11 cellular contexts compared by ENCODE assay signal in the genomic region with DNA sequence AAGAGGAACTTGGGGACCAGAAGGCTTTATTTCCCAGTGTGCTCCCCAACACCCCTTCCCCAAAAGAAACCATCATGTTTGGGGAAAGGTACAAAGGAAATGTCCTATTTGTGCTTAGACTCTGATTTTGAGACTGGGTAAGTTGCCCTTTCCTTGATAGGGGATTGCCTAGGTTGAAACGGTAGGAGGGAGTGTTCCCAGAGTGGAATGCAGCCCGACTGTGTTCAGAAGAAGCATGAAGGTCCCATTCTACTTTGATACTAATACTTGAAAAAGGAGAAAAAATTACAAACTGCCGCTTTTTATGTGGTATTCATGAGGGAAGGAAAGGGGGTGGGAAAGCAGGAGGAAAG. TPM values are rescaled to one million over a fixed set of nuclear protein-coding genes. Genes with fewer than 3 reads are reported as not detected.
A peak's percentile ranks its signal among the peaks of the same experiment; 100 is the strongest.
DNase-seq lines count a peak whose midpoint lies in the region; ATAC-seq and TF ChIP-seq lines count a peak whose summit lies in the region.
"Had no signal": no experiment of that assay in that cellular context is flagged by ENCODE, and none has a peak within 500 bp of the region (broad histone marks: within the 10 kb centered on the region; RNA-seq: fewer than 3 reads in every experiment).

No MANE protein-coding gene starts in this region.

- peak overlapping the region; percentile 88 for H3K4me3 Mint-ChIP-seq in T-helper 2 cell treated with Interferon-gamma antibody and Interleukin-4, amounts not matched to agents 5 μg/mL and 100 μg/mL, for 36 hours
- H3K4me3 Mint-ChIP-seq in activated CD8-positive, alpha-beta T cell treated with anti-CD3 and anti-CD28 coated beads, Interleukin-2, amount 10 ng/mL, durations not matched to agents 7 days and 5 days = peak overlapping the region; percentile 78

- no peak overlapping the region for H2AFZ ChIP-seq in trophoblast cell (ENCODE audit: insufficient read depth, low read length, poor library complexity)

- H2AK5ac ChIP-seq in trophoblast cell (ENCODE audit: low read length) = no peak overlapping the region

- peak; percentile 3 for ATAC-seq in HG02870 (IDR thresholded peaks at IDR 0.05; ENCODE audit: unreplicated experiment)
- ATAC-seq in activated CD8-positive, alpha-beta T cell treated with anti-CD3 and anti-CD28 coated beads, Interleukin-2, amount 10 ng/mL, durations not matched to agents 7 days and 5 days = no peak
- no peak for ATAC-seq in upper lobe of left lung (ENCODE audit: low FRiP score in 2 of 2)

- H3K36me3 ChIP-seq in trophoblast cell (ENCODE audit: control insufficient read depth in 1 of 2, insufficient read depth in 2 of 2, low read length in 2 of 2) = no peaks in the 10 kb centered on the region
- H3K36me3 ChIP-seq in upper lobe of left lung = no peaks in the 10 kb centered on the region
- H3K36me3 ChIP-seq: cardiac muscle cell, gastroesophageal sphincter, sigmoid colon had no signal

- TF ChIP-seq EP300 in upper lobe of left lung (IDR thresholded peaks at IDR 0.05) = no peak

- H3K27ac ChIP-seq in trophoblast cell (ENCODE audit: low read depth, low read length) (no peak overlapping the region), upper lobe of left lung (peak overlapping the region in 1 of 4 donors; percentile 56)
- H3K27ac ChIP-seq: cardiac muscle cell had no signal

- no peak for TF ChIP-seq CTCF in upper lobe of left lung (IDR thresholded peaks at IDR 0.05)

- no peaks in the 10 kb centered on the region for H3K79me2 ChIP-seq in trophoblast cell (ENCODE audit: control insufficient read depth, insufficient read depth, low read length, poor library complexity)

- H3K27ac Mint-ChIP-seq in T-helper 2 cell treated with Interferon-gamma antibody and Interleukin-4, amounts not matched to agents 5 μg/mL and 100 μg/mL, for 36 hours = peak overlapping the region; percentile 94
- peak overlapping the region; percentile 95 for H3K27ac Mint-ChIP-seq in activated CD8-positive, alpha-beta T cell treated with anti-CD3 and anti-CD28 coated beads, Interleukin-2, amount 10 ng/mL, durations not matched to agents 7 days and 5 days

- H3K4me1 ChIP-seq in trophoblast cell (ENCODE audit: control insufficient read depth in 1 of 2, insufficient read depth in 2 of 2, low read length in 2 of 2) = peaks cover 0 to 2% of the 10 kb centered on the region in 2 experiments
- peaks cover 0 to 15% (median 0%) of the 10 kb centered on the region in 4 donors for H3K4me1 ChIP-seq in upper lobe of left lung

- H4K12ac ChIP-seq in trophoblast cell (ENCODE audit: low read depth, low read length) = no peak overlapping the region

- DNase-seq in T-helper 2 cell treated with Interferon-gamma antibody and Interleukin-4, amounts not matched to agents 5 μg/mL and 100 μg/mL, for 36 hours (ENCODE audit: low spot score) = no peak
- DNase-seq in T-helper 2 cell (no peak), trophoblast cell (peak in 1 of 2 donors; percentile 30), NCI-H345 treated with DMSO at 0.1 percent for 48 hours (lab: John Stamatoyannopoulos, UW; ENCODE audit: unreplicated experiment) (no peak), upper lobe of left lung (no peak)
- DNase-seq in activated CD8-positive, alpha-beta T cell treated with anti-CD3 and anti-CD28 coated beads, Interleukin-2, amount 10 ng/mL, durations not matched to agents 7 days and 5 days = no peak
- DNase-seq in stimulated activated CD4-positive, alpha-beta T cell treated with anti-CD3 and anti-CD28 coated beads, Interleukin-2, amount 100 ng/mL, for 24 hours = no peak

- H3K4me2 ChIP-seq in trophoblast cell (ENCODE audit: low read length) = no peak overlapping the region

- H3K4ac ChIP-seq in trophoblast cell (ENCODE audit: low read depth, low read length) = no peak overlapping the region

- peak overlapping the region; percentile 26 for H4K8ac ChIP-seq in trophoblast cell (ENCODE audit: low read depth, low read length)

- no peak overlapping the region for H3K23ac ChIP-seq in trophoblast cell (ENCODE audit: low read length)

- POLR2A ChIA-PET in activated CD8-positive, alpha-beta T cell treated with anti-CD3 and anti-CD28 coated beads, Interleukin-2, amount 10 ng/mL, durations not matched to agents 7 days and 5 days (lab: Charles Lee) = interaction anchor here (0.6 to 3.8 kb wide), 7 partner anchors 26 to 140 kb away, joined by 3 to 46 read pairs (median 6); partner anchors contain the start of genes MND1 and TMEM131L

- no peak overlapping the region for H2BK12ac ChIP-seq in trophoblast cell (ENCODE audit: low read length)

- TF ChIP-seq POLR2A in upper lobe of left lung (IDR thresholded peaks at IDR 0.05) = no peak

- no peak overlapping the region for H2BK5ac ChIP-seq in trophoblast cell (ENCODE audit: low read depth, low read length, poor library complexity)

- H3K36me3 Mint-ChIP-seq in T-helper 2 cell treated with Interferon-gamma antibody and Interleukin-4, amounts not matched to agents 5 μg/mL and 100 μg/mL, for 36 hours (ENCODE audit: low read depth) = peaks cover 3% of the 10 kb centered on the region
- H3K36me3 Mint-ChIP-seq in activated CD8-positive, alpha-beta T cell treated with anti-CD3 and anti-CD28 coated beads, Interleukin-2, amount 10 ng/mL, durations not matched to agents 7 days and 5 days (ENCODE audit: low read depth) = peaks cover 18% of the 10 kb centered on the region

- H2BK120ac ChIP-seq in trophoblast cell (ENCODE audit: insufficient read depth, low read length, poor library complexity) = no peak overlapping the region

- H3K9me3 ChIP-seq in trophoblast cell (ENCODE audit: insufficient read depth, low read depth, low read length) = no peaks in the 10 kb centered on the region
- H3K9me3 ChIP-seq in upper lobe of left lung = no peaks in the 10 kb centered on the region
- H3K9me3 ChIP-seq: gastroesophageal sphincter, sigmoid colon had no signal

- H3K9me3 Mint-ChIP-seq in T-helper 2 cell treated with Interferon-gamma antibody and Interleukin-4, amounts not matched to agents 5 μg/mL and 100 μg/mL, for 36 hours = no peaks in the 10 kb centered on the region
- no peaks in the 10 kb centered on the region for H3K9me3 Mint-ChIP-seq in activated CD8-positive, alpha-beta T cell treated with anti-CD3 and anti-CD28 coated beads, Interleukin-2, amount 10 ng/mL, durations not matched to agents 7 days and 5 days (ENCODE audit: insufficient read depth)

- peaks cover 52% of the 10 kb centered on the region for H3K4me1 Mint-ChIP-seq in T-helper 2 cell treated with Interferon-gamma antibody and Interleukin-4, amounts not matched to agents 5 μg/mL and 100 μg/mL, for 36 hours (ENCODE audit: low read depth)
- peaks cover 77% of the 10 kb centered on the region for H3K4me1 Mint-ChIP-seq in activated CD8-positive, alpha-beta T cell treated with anti-CD3 and anti-CD28 coated beads, Interleukin-2, amount 10 ng/mL, durations not matched to agents 7 days and 5 days (ENCODE audit: low read depth)

- no peak overlapping the region for H3K9ac ChIP-seq in trophoblast cell (ENCODE audit: low read length)

- H3K14ac ChIP-seq in trophoblast cell (ENCODE audit: low read length) = no peak overlapping the region

- no peak overlapping the region for H4K91ac ChIP-seq in trophoblast cell (ENCODE audit: low read depth, low read length)

- H3K4me3 ChIP-seq in trophoblast cell (ENCODE audit: low read depth, low read length) (no peak overlapping the region), upper lobe of left lung (peak overlapping the region in 1 of 4 donors; percentile 35)
- H3K4me3 ChIP-seq: cardiac muscle cell, gastroesophageal sphincter, sigmoid colon had no signal

- WGBS in trophoblast cell (ENCODE audit: extremely low coverage, insufficient coverage, insufficient read length) = no CpG with 5 or more reads among the region's 3 CpGs
- 45 to 63% methylated on average over 3 of the region's 3 CpGs for WGBS in upper lobe of left lung, 2 donors

- H3K27me3 ChIP-seq in trophoblast cell (ENCODE audit: insufficient read depth, low read length) (no peaks in the 10 kb centered on the region), upper lobe of left lung (no peaks in the 10 kb centered on the region)
- H3K27me3 ChIP-seq: cardiac muscle cell, gastroesophageal sphincter, sigmoid colon had no signal

- no peaks in the 10 kb centered on the region for H3K79me1 ChIP-seq in trophoblast cell (ENCODE audit: low read length)

- CTCF ChIA-PET in activated CD8-positive, alpha-beta T cell treated with anti-CD3 and anti-CD28 coated beads, Interleukin-2, amount 10 ng/mL, durations not matched to agents 7 days and 5 days (lab: Charles Lee) = interaction anchor here (1.1 to 4.3 kb wide), 24 partner anchors 9 to 210 kb away, joined by 3 to 63 read pairs (median 8); partner anchors contain the start of gene TMEM131L

- H3K27me3 Mint-ChIP-seq in T-helper 2 cell treated with Interferon-gamma antibody and Interleukin-4, amounts not matched to agents 5 μg/mL and 100 μg/mL, for 36 hours (ENCODE audit: low read depth) = no peaks in the 10 kb centered on the region
- no peaks in the 10 kb centered on the region for H3K27me3 Mint-ChIP-seq in activated CD8-positive, alpha-beta T cell treated with anti-CD3 and anti-CD28 coated beads, Interleukin-2, amount 10 ng/mL, durations not matched to agents 7 days and 5 days (ENCODE audit: low read depth)

- H3K18ac ChIP-seq in trophoblast cell (ENCODE audit: low read length) = no peak overlapping the region

RNA-seq across cellular contexts. Expression of gene TMEM131L, which starts 32.4 kb away (rescaled TPM):
- total RNA-seq in activated CD8-positive, alpha-beta T cell treated with anti-CD3 and anti-CD28 coated beads, Interleukin-2, amount 10 ng/mL, durations not matched to agents 7 days and 5 days = 10 to 100 TPM; 54.9 to 58.4 TPM
- polyA plus RNA-seq in trophoblast cell (2013) = 8.3 and 8.9 TPM in 2 replicates
- total RNA-seq in upper lobe of left lung = 10 to 100 TPM; 12.3 to 28.8 (median 19.5) TPM
